Comparison of ENCODE assay signal across 23 cellular contexts in genomic region chr21:36549470-36549869, GRCh38.
"Had no signal": no experiment of that assay in that cellular context is flagged by ENCODE, and none has a peak within 500 bp of the region (broad histone marks: within the 10 kb centered on the region; RNA-seq: fewer than 3 reads in every experiment).

No MANE protein-coding gene starts in this region.

- H3K4me3 Mint-ChIP-seq: endodermal cell; natural killer cell treated with Interleukin-12 subunit alpha and Interleukin-12 subunit beta and Interleukin-15 and Interleukin-18, amount 100 ng/mL, for 72 hours; stimulated activated naive CD8-positive, alpha-beta T cell treated with anti-CD3 and anti-CD28 coated beads, Interleukin-15, amount 100 ng/mL, for 72 hours had no signal

- H3K9me3 ChIP-seq: gastrocnemius medialis, lower lobe of right lung, ovary, psoas muscle, suprapubic skin, transverse colon had no signal

- H3K9me3 Mint-ChIP-seq: endodermal cell; natural killer cell treated with Interleukin-12 subunit alpha and Interleukin-12 subunit beta and Interleukin-15 and Interleukin-18, amount 100 ng/mL, for 72 hours; stimulated activated naive CD8-positive, alpha-beta T cell treated with anti-CD3 and anti-CD28 coated beads, Interleukin-15, amount 100 ng/mL, for 72 hours had no signal

- H3K36me3 ChIP-seq: gastrocnemius medialis, lower lobe of right lung, ovary, suprapubic skin, transverse colon had no signal

- H3K4me1 ChIP-seq: gastrocnemius medialis, psoas muscle, transverse colon had no signal

- H3K4me1 Mint-ChIP-seq: endodermal cell; stimulated activated naive CD8-positive, alpha-beta T cell treated with anti-CD3 and anti-CD28 coated beads, Interleukin-15, amount 100 ng/mL, for 72 hours had no signal

- DNase-seq: dorsolateral prefrontal cortex; effector CD8-positive, alpha-beta T cell; endodermal cell; foreskin fibroblast; gastrocnemius medialis; head of caudate nucleus; left ventricle myocardium superior; lower lobe of right lung; nucleus accumbens; ovary; posterior cingulate gyrus; psoas muscle; right cardiac atrium; small intestine; stimulated activated CD4-positive, alpha-beta T cell treated with anti-CD3 and anti-CD28 coated beads, Interleukin-15, amount 100 ng/mL, for 24 hours; stimulated activated CD4-positive, alpha-beta T cell treated with anti-CD3 and anti-CD28 coated beads, Interleukin-2, amount 100 ng/mL, for 48 hours; stimulated activated naive CD4-positive, alpha-beta T cell; stimulated activated naive CD8-positive, alpha-beta T cell treated with anti-CD3 and anti-CD28 coated beads, Interleukin-15, amount 100 ng/mL, for 72 hours; transverse colon had no signal

- H3K4me3 ChIP-seq: dorsolateral prefrontal cortex, gastrocnemius medialis, lower lobe of right lung, ovary, psoas muscle, suprapubic skin, transverse colon had no signal

- ATAC-seq: esophagus mucosa; gastrocnemius medialis; left ventricle myocardium superior; lower lobe of right lung; natural killer cell treated with Interleukin-12 subunit alpha and Interleukin-12 subunit beta and Interleukin-15 and Interleukin-18, amount 100 ng/mL, for 72 hours; psoas muscle; right cardiac atrium; stimulated activated naive CD8-positive, alpha-beta T cell treated with anti-CD3 and anti-CD28 coated beads, Interleukin-15, amount 100 ng/mL, for 72 hours had no signal

- H3K27me3 ChIP-seq: ovary had no signal

- H3K36me3 Mint-ChIP-seq: natural killer cell treated with Interleukin-12 subunit alpha and Interleukin-12 subunit beta and Interleukin-15 and Interleukin-18, amount 100 ng/mL, for 72 hours had no signal

- H3K27ac Mint-ChIP-seq: endodermal cell; natural killer cell treated with Interleukin-12 subunit alpha and Interleukin-12 subunit beta and Interleukin-15 and Interleukin-18, amount 100 ng/mL, for 72 hours had no signal

- H3K27ac ChIP-seq: dorsolateral prefrontal cortex, epithelial cell of prostate, gastrocnemius medialis, lower lobe of right lung, ovary, psoas muscle, suprapubic skin, transverse colon had no signal
